Comparison of ENCODE assay signal across 17 cellular contexts in genomic region chr7:32611201-32611691, GRCh38.
DNase-seq lines count a peak whose midpoint lies in the region; ATAC-seq and TF ChIP-seq lines count a peak whose summit lies in the region.
"Had no signal": no experiment of that assay in that cellular context is flagged by ENCODE, and none has a peak within 500 bp of the region (broad histone marks: within the 10 kb centered on the region; RNA-seq: fewer than 3 reads in every experiment).

No MANE protein-coding gene starts in this region.

- TF ChIP-seq CTCF in GM23338 (conservative IDR thresholded peaks at IDR 0.05; ENCODE audit: low read depth in 2 of 2) (no peak), chondrocyte (IDR thresholded peaks at IDR 0.05) (no peak)

- H4K12ac ChIP-seq in trophoblast cell (ENCODE audit: low read depth, low read length) = no peak overlapping the region

- no peaks in the 10 kb centered on the region for H4K20me1 ChIP-seq in GM23338 (replicated peaks; ENCODE audit: insufficient read depth)

- H3K27ac ChIP-seq in GM23338 (ENCODE audit: low read depth) = peak overlapping the region; percentile 67; the same call in 1 of the 2 replicates
- H3K27ac ChIP-seq in right cardiac atrium (ENCODE audit: low read length) = no peak overlapping the region
- H3K27ac ChIP-seq in skeletal muscle tissue (ENCODE audit: low read depth, low read length) = peak overlapping the region; percentile 21
- H3K27ac ChIP-seq in trophoblast cell (ENCODE audit: low read depth, low read length) = no peak overlapping the region
- H3K27ac ChIP-seq: lower lobe of right lung, neutrophil, Peyer's patch had no signal

- H2AFZ ChIP-seq in GM23338 (no peak overlapping the region), trophoblast cell (ENCODE audit: insufficient read depth, low read length, poor library complexity) (no peak overlapping the region)

- H3K79me2 ChIP-seq in GM23338 (replicated peaks; ENCODE audit: insufficient read depth) (no peaks in the 10 kb centered on the region), trophoblast cell (ENCODE audit: control insufficient read depth, insufficient read depth, low read length, poor library complexity) (no peaks in the 10 kb centered on the region)

- peak; percentile 41 for DNase-seq in GM23338 (ENCODE audit: low spot score)
- DNase-seq in chondrocyte (ENCODE audit: low spot score) = no peak
- no peak for DNase-seq in right cardiac atrium
- no peak for DNase-seq in stimulated activated CD4-positive, alpha-beta T cell treated with anti-CD3 and anti-CD28 coated beads, Interleukin-15, amount 100 ng/mL, for 24 hours
- no peak for DNase-seq in stimulated activated naive B cell treated with anti-CD40 and anti-IgM and Interleukin-4, amounts not matched to agents 10 μg/mL and 1 μg/mL and 100 μg/mL, for 72 hours
- DNase-seq in G401 (ENCODE audit: low spot score) = no peak
- no peak for DNase-seq in trophoblast cell
- DNase-seq: activated CD4-positive, alpha-beta T cell treated with anti-CD3 and anti-CD28 coated beads for 48 hours; activated T-cell treated with anti-CD3 and anti-CD28 coated beads, Interleukin-2, amount 50 U/mL, for 48 hours; BE2C; lower lobe of right lung; NCI-H1092; NCI-H446; Peyer's patch had no signal

- no peak overlapping the region for H2BK120ac ChIP-seq in trophoblast cell (ENCODE audit: insufficient read depth, low read length, poor library complexity)

- H3K4me2 ChIP-seq in GM23338 (no peak overlapping the region), trophoblast cell (ENCODE audit: low read length) (no peak overlapping the region)

- in situ Hi-C loops in G401 (cut with HindIII; ENCODE audit: low sequenced_read_pairs) = no loop called here

- H3K79me1 ChIP-seq in trophoblast cell (ENCODE audit: low read length) = no peaks in the 10 kb centered on the region

- H3K9ac ChIP-seq in skeletal muscle tissue (ENCODE audit: low read depth in 1 of 3, low read length in 3 of 3) (no peak overlapping the region), trophoblast cell (ENCODE audit: low read length) (no peak overlapping the region)

- no peaks in the 10 kb centered on the region for H3F3A ChIP-seq in GM23338 (replicated peaks; ENCODE audit: low read depth)

- H3K9me3 ChIP-seq in right cardiac atrium (ENCODE audit: control insufficient read depth, low read length) (no peaks in the 10 kb centered on the region), skeletal muscle tissue (ENCODE audit: control insufficient read depth in 3 of 3, low read length in 3 of 3) (no peaks in the 10 kb centered on the region), trophoblast cell (ENCODE audit: insufficient read depth, low read depth, low read length) (no peaks in the 10 kb centered on the region)
- H3K9me3 ChIP-seq: BE2C, lower lobe of right lung, neutrophil, Peyer's patch had no signal

- no peak overlapping the region for H3K14ac ChIP-seq in trophoblast cell (ENCODE audit: low read length)

- peak overlapping the region; percentile 77 for H3K27ac Mint-ChIP-seq in GM23338
- H3K27ac Mint-ChIP-seq in chondrocyte (ENCODE audit: unreplicated experiment) = peak overlapping the region; percentile 87
- no peak overlapping the region for H3K27ac Mint-ChIP-seq in stimulated activated naive B cell treated with anti-CD40 and anti-IgM and Interleukin-4, amounts not matched to agents 10 μg/mL and 1 μg/mL and 100 μg/mL, for 72 hours
- H3K27ac Mint-ChIP-seq: T-helper 1 cell treated with Interleukin-12 subunit alpha and Interleukin-12 subunit beta and Interleukin-4 antibody, amounts not matched to agents 30 μg/mL and 1 μg/mL, for 36 hours had no signal

- no peak overlapping the region for H2BK5ac ChIP-seq in trophoblast cell (ENCODE audit: low read depth, low read length, poor library complexity)

- H3K18ac ChIP-seq in trophoblast cell (ENCODE audit: low read length) = no peak overlapping the region

- H3K9me2 ChIP-seq in GM23338 (ENCODE audit: insufficient read depth) = no peaks in the 10 kb centered on the region

- H3K4me3 Mint-ChIP-seq in GM23338 (no peak overlapping the region), chondrocyte (ENCODE audit: unreplicated experiment) (no peak overlapping the region)
- no peak overlapping the region for H3K4me3 Mint-ChIP-seq in stimulated activated naive B cell treated with anti-CD40 and anti-IgM and Interleukin-4, amounts not matched to agents 10 μg/mL and 1 μg/mL and 100 μg/mL, for 72 hours
- H3K4me3 Mint-ChIP-seq: T-helper 1 cell treated with Interleukin-12 subunit alpha and Interleukin-12 subunit beta and Interleukin-4 antibody, amounts not matched to agents 30 μg/mL and 1 μg/mL, for 36 hours had no signal

- H3K4me3 ChIP-seq in GM23338 (no peak overlapping the region), right cardiac atrium (ENCODE audit: low read length) (no peak overlapping the region), skeletal muscle tissue (ENCODE audit: low read length in 3 of 3) (no peak overlapping the region), trophoblast cell (ENCODE audit: low read depth, low read length) (no peak overlapping the region)
- H3K4me3 ChIP-seq: lower lobe of right lung, Peyer's patch had no signal

- H3K4me1 Mint-ChIP-seq in GM23338 = peaks cover 33% of the 10 kb centered on the region
- peaks cover 22% of the 10 kb centered on the region for H3K4me1 Mint-ChIP-seq in chondrocyte (ENCODE audit: low read depth)
- peaks cover 0 to 2% of the 10 kb centered on the region in 2 donors for H3K4me1 Mint-ChIP-seq in stimulated activated naive B cell treated with anti-CD40 and anti-IgM and Interleukin-4, amounts not matched to agents 10 μg/mL and 1 μg/mL and 100 μg/mL, for 72 hours

- peaks cover 1% of the 10 kb centered on the region for H3K27me3 Mint-ChIP-seq in GM23338 (ENCODE audit: insufficient read depth, low read depth, poor library complexity)
- H3K27me3 Mint-ChIP-seq in chondrocyte (ENCODE audit: low read depth) = no peaks in the 10 kb centered on the region
- no peaks in the 10 kb centered on the region for H3K27me3 Mint-ChIP-seq in stimulated activated naive B cell treated with anti-CD40 and anti-IgM and Interleukin-4, amounts not matched to agents 10 μg/mL and 1 μg/mL and 100 μg/mL, for 72 hours

- intact Hi-C loops in right cardiac atrium (cut with DNase I) = no loop called here

- no peaks in the 10 kb centered on the region for H3K27me3 ChIP-seq in GM23338 (ENCODE audit: insufficient read depth)
- no peaks in the 10 kb centered on the region for H3K27me3 ChIP-seq in right cardiac atrium (ENCODE audit: control insufficient read depth, insufficient read depth)
- H3K27me3 ChIP-seq in skeletal muscle tissue (ENCODE audit: control insufficient read depth in 3 of 3, insufficient read depth in 3 of 3, low read length in 3 of 3) = no peaks in the 10 kb centered on the region
- H3K27me3 ChIP-seq in trophoblast cell (ENCODE audit: insufficient read depth, low read length) = no peaks in the 10 kb centered on the region
- H3K27me3 ChIP-seq: BE2C, neutrophil, Peyer's patch had no signal

- H3K4me1 ChIP-seq in GM23338 (ENCODE audit: insufficient read depth) (peaks cover 19% of the 10 kb centered on the region), right cardiac atrium (ENCODE audit: control insufficient read depth, insufficient read depth, low read length) (no peaks in the 10 kb centered on the region), skeletal muscle tissue (ENCODE audit: control insufficient read depth in 3 of 3, insufficient read depth in 3 of 3, low read length in 3 of 3) (no peaks in the 10 kb centered on the region), trophoblast cell (ENCODE audit: control insufficient read depth in 1 of 2, insufficient read depth in 2 of 2, low read length in 2 of 2) (no peaks in the 10 kb centered on the region)
- H3K4me1 ChIP-seq: BE2C, Peyer's patch had no signal

- no peak overlapping the region for H3K23ac ChIP-seq in trophoblast cell (ENCODE audit: low read length)

- H3K4ac ChIP-seq in trophoblast cell (ENCODE audit: low read depth, low read length) = no peak overlapping the region

- no peak overlapping the region for H2BK12ac ChIP-seq in trophoblast cell (ENCODE audit: low read length)

- no peak overlapping the region for H2AK5ac ChIP-seq in trophoblast cell (ENCODE audit: low read length)

- 49% methylated on average over 4 of the region's 4 CpGs for WGBS in right cardiac atrium
- no CpG with 5 or more reads among the region's 4 CpGs for WGBS in trophoblast cell (ENCODE audit: extremely low coverage, insufficient coverage, insufficient read length)

- H3K36me3 Mint-ChIP-seq in GM23338 (ENCODE audit: low read depth) = peaks cover 26% of the 10 kb centered on the region
- peaks cover 5% of the 10 kb centered on the region for H3K36me3 Mint-ChIP-seq in chondrocyte (ENCODE audit: low read depth)
- H3K36me3 Mint-ChIP-seq in stimulated activated naive B cell treated with anti-CD40 and anti-IgM and Interleukin-4, amounts not matched to agents 10 μg/mL and 1 μg/mL and 100 μg/mL, for 72 hours = peaks cover 3 to 4% of the 10 kb centered on the region in 2 donors

- peak; percentile 79 for ATAC-seq in GM23338
- ATAC-seq in right cardiac atrium = peak; percentile 51 to 82
- no peak for ATAC-seq in stimulated activated naive B cell treated with anti-CD40 and anti-IgM and Interleukin-4, amounts not matched to agents 10 μg/mL and 1 μg/mL and 100 μg/mL, for 72 hours (replicated peaks)
- ATAC-seq: lower lobe of right lung had no signal

- H4K91ac ChIP-seq in trophoblast cell (ENCODE audit: low read depth, low read length) = no peak overlapping the region

- peaks cover 3% of the 10 kb centered on the region; the same call in 2 of the 3 replicates for H3K9me3 Mint-ChIP-seq in GM23338
- peaks cover 3% of the 10 kb centered on the region for H3K9me3 Mint-ChIP-seq in chondrocyte (ENCODE audit: low read depth)
- peaks cover 0 to 4% of the 10 kb centered on the region in 2 donors for H3K9me3 Mint-ChIP-seq in stimulated activated naive B cell treated with anti-CD40 and anti-IgM and Interleukin-4, amounts not matched to agents 10 μg/mL and 1 μg/mL and 100 μg/mL, for 72 hours
- H3K9me3 Mint-ChIP-seq: T-helper 1 cell treated with Interleukin-12 subunit alpha and Interleukin-12 subunit beta and Interleukin-4 antibody, amounts not matched to agents 30 μg/mL and 1 μg/mL, for 36 hours had no signal

- H3K36me3 ChIP-seq in GM23338 (ENCODE audit: insufficient read depth) = no peaks in the 10 kb centered on the region
- no peaks in the 10 kb centered on the region for H3K36me3 ChIP-seq in skeletal muscle tissue (ENCODE audit: control insufficient read depth in 3 of 3, insufficient read depth in 3 of 3, low read length in 3 of 3)
- H3K36me3 ChIP-seq in trophoblast cell (ENCODE audit: control insufficient read depth in 1 of 2, insufficient read depth in 2 of 2, low read length in 2 of 2) = no peaks in the 10 kb centered on the region
- H3K36me3 ChIP-seq: BE2C, lower lobe of right lung, Peyer's patch had no signal

- no peak overlapping the region for H4K8ac ChIP-seq in trophoblast cell (ENCODE audit: low read depth, low read length)

Comparison
In these comparisons a context has a peak if more than half of its experiments do, and no peak if none do; other contexts are left out.
1. ATAC-seq: peak in GM23338 (single experiment) and right cardiac atrium (2 of 2); none in stimulated activated naive B cell treated with anti-CD40 and anti-IgM and Interleukin-4, amounts not matched to agents 10 μg/mL and 1 μg/mL and 100 μg/mL, for 72 hours (0 of 2).
2. H3K27ac ChIP-seq: peak in GM23338 (single experiment) and skeletal muscle tissue (single experiment); none in right cardiac atrium (single experiment) and trophoblast cell (single experiment).